12 cellular contexts compared by ENCODE assay signal in the genomic region with DNA sequence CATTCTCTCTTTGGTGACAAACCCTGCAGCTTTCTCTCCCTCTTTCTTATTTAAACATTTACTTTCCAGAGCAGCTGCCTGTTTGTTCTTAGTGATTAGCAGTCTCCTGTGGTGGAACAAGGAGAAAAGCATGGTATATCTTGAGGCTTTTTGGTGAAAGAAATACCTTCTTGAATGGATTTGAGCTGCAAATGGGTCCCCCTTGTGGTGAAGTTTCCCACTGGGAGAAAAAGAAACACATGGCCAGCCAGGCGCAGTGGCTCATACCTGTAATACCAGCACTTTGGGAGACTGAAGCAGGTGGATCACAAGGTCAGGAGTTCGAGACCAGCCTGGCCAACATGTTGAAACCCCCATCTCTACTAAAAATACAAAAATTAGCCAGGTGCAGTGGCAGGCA. TPM values are rescaled to one million over a fixed set of nuclear protein-coding genes. Genes with fewer than 3 reads are reported as not detected.
DNase-seq lines count a peak whose midpoint lies in the region; ATAC-seq and TF ChIP-seq lines count a peak whose summit lies in the region.
"Had no signal": no experiment of that assay in that cellular context is flagged by ENCODE, and none has a peak within 500 bp of the region (broad histone marks: within the 10 kb centered on the region; RNA-seq: fewer than 3 reads in every experiment).

No MANE protein-coding gene starts in this region.

- no peak for ATAC-seq in activated CD8-positive, alpha-beta T cell treated with anti-CD3 and anti-CD28 coated beads for 36 hours
- ATAC-seq in activated CD8-positive, alpha-beta T cell treated with anti-CD3 and anti-CD28 coated beads, Interleukin-2, amount 10 ng/mL, durations not matched to agents 7 days and 5 days = no peak
- no peak for ATAC-seq in upper lobe of right lung
- ATAC-seq in HG02973 (IDR thresholded peaks at IDR 0.05; ENCODE audit: unreplicated experiment) = no peak
- no peak for ATAC-seq in HG02852 (IDR thresholded peaks at IDR 0.05; ENCODE audit: unreplicated experiment)
- ATAC-seq in stimulated activated naive CD8-positive, alpha-beta T cell treated with anti-CD3 and anti-CD28 coated beads, Interleukin-15, amount 100 ng/mL, for 72 hours = no peak
- ATAC-seq: left ventricle myocardium superior had no signal

- H3K36me3 Mint-ChIP-seq in activated CD8-positive, alpha-beta T cell treated with anti-CD3 and anti-CD28 coated beads for 36 hours (ENCODE audit: low read depth) = no peaks in the 10 kb centered on the region
- no peaks in the 10 kb centered on the region for H3K36me3 Mint-ChIP-seq in activated CD8-positive, alpha-beta T cell treated with anti-CD3 and anti-CD28 coated beads, Interleukin-2, amount 10 ng/mL, durations not matched to agents 7 days and 5 days (ENCODE audit: low read depth)
- H3K36me3 Mint-ChIP-seq: CD8-positive, alpha-beta memory T cell had no signal

- TF ChIP-seq POLR2A in erythroblast (IDR thresholded peaks at IDR 0.05; ENCODE audit: low read length) = no peak

- H2AFZ ChIP-seq in OCI-LY7 (ENCODE audit: low read length) = no peak overlapping the region

- H3K4me1 ChIP-seq in OCI-LY7 (ENCODE audit: insufficient read depth, low read length, poor library complexity, severe bottlenecking) (no peaks in the 10 kb centered on the region), upper lobe of right lung (no peaks in the 10 kb centered on the region)

- H3K9me3 Mint-ChIP-seq in activated CD8-positive, alpha-beta T cell treated with anti-CD3 and anti-CD28 coated beads for 36 hours = no peaks in the 10 kb centered on the region
- H3K9me3 Mint-ChIP-seq in activated CD8-positive, alpha-beta T cell treated with anti-CD3 and anti-CD28 coated beads, Interleukin-2, amount 10 ng/mL, durations not matched to agents 7 days and 5 days (ENCODE audit: insufficient read depth) = no peaks in the 10 kb centered on the region
- H3K9me3 Mint-ChIP-seq in stimulated activated naive CD8-positive, alpha-beta T cell treated with anti-CD3 and anti-CD28 coated beads, Interleukin-15, amount 100 ng/mL, for 72 hours = no peaks in the 10 kb centered on the region
- H3K9me3 Mint-ChIP-seq: CD8-positive, alpha-beta memory T cell had no signal

- peak; percentile 2 for DNase-seq in activated CD8-positive, alpha-beta T cell treated with anti-CD3 and anti-CD28 coated beads for 36 hours
- no peak for DNase-seq in activated CD8-positive, alpha-beta T cell treated with anti-CD3 and anti-CD28 coated beads, Interleukin-2, amount 10 ng/mL, durations not matched to agents 7 days and 5 days
- DNase-seq in OCI-LY7 (ENCODE audit: low spot score) (peak; percentile 14), erythroblast (lab: John Stamatoyannopoulos, UW) (peak; percentile 37 to 45), upper lobe of right lung (no peak)
- no peak for DNase-seq in stimulated activated naive CD8-positive, alpha-beta T cell treated with anti-CD3 and anti-CD28 coated beads, Interleukin-15, amount 100 ng/mL, for 72 hours
- DNase-seq: anterior cingulate cortex; CD8-positive, alpha-beta memory T cell; left ventricle myocardium superior; T-helper 2 cell had no signal

- no peak for TF ChIP-seq CTCF in activated CD8-positive, alpha-beta T cell treated with anti-CD3 and anti-CD28 coated beads for 36 hours (IDR thresholded peaks at IDR 0.05)
- TF ChIP-seq CTCF in OCI-LY7 (conservative IDR thresholded peaks at IDR 0.05; ENCODE audit: low read length) (peak; percentile 62), upper lobe of right lung (IDR thresholded peaks at IDR 0.05) (peak; percentile 37)

- H3K79me2 ChIP-seq in OCI-LY7 (ENCODE audit: insufficient read depth, low read depth, low read length) = no peaks in the 10 kb centered on the region

- H3K36me3 ChIP-seq in OCI-LY7 (ENCODE audit: insufficient read depth, low read length) (no peaks in the 10 kb centered on the region), upper lobe of right lung (no peaks in the 10 kb centered on the region)

- POLR2A ChIA-PET in activated CD8-positive, alpha-beta T cell treated with anti-CD3 and anti-CD28 coated beads for 36 hours (lab: Charles Lee) = no interaction called here
- POLR2A ChIA-PET in activated CD8-positive, alpha-beta T cell treated with anti-CD3 and anti-CD28 coated beads, Interleukin-2, amount 10 ng/mL, durations not matched to agents 7 days and 5 days (lab: Charles Lee) = no interaction called here
- POLR2A ChIA-PET in OCI-LY7 (lab: Charles Lee) = no interaction called here

- H3K27ac Mint-ChIP-seq in activated CD8-positive, alpha-beta T cell treated with anti-CD3 and anti-CD28 coated beads for 36 hours = no peak overlapping the region
- H3K27ac Mint-ChIP-seq in activated CD8-positive, alpha-beta T cell treated with anti-CD3 and anti-CD28 coated beads, Interleukin-2, amount 10 ng/mL, durations not matched to agents 7 days and 5 days = no peak overlapping the region
- H3K27ac Mint-ChIP-seq in stimulated activated naive CD8-positive, alpha-beta T cell treated with anti-CD3 and anti-CD28 coated beads, Interleukin-15, amount 100 ng/mL, for 72 hours = no peak overlapping the region
- H3K27ac Mint-ChIP-seq: CD8-positive, alpha-beta memory T cell had no signal

- H3K9me3 ChIP-seq in OCI-LY7 (ENCODE audit: low read length) (no peaks in the 10 kb centered on the region), upper lobe of right lung (no peaks in the 10 kb centered on the region)

- H3K4me3 Mint-ChIP-seq in activated CD8-positive, alpha-beta T cell treated with anti-CD3 and anti-CD28 coated beads for 36 hours = no peak overlapping the region
- no peak overlapping the region for H3K4me3 Mint-ChIP-seq in activated CD8-positive, alpha-beta T cell treated with anti-CD3 and anti-CD28 coated beads, Interleukin-2, amount 10 ng/mL, durations not matched to agents 7 days and 5 days
- no peak overlapping the region for H3K4me3 Mint-ChIP-seq in stimulated activated naive CD8-positive, alpha-beta T cell treated with anti-CD3 and anti-CD28 coated beads, Interleukin-15, amount 100 ng/mL, for 72 hours
- H3K4me3 Mint-ChIP-seq: CD8-positive, alpha-beta memory T cell had no signal

- no peaks in the 10 kb centered on the region for H3K27me3 ChIP-seq in upper lobe of right lung

- CTCF ChIA-PET in activated CD8-positive, alpha-beta T cell treated with anti-CD3 and anti-CD28 coated beads for 36 hours (lab: Charles Lee) = interaction anchor here (1.0 to 1.5 kb wide), 2 partner anchors 13 to 74 kb away, joined by 3 to 5 read pairs; no protein-coding TSS in a partner anchor
- CTCF ChIA-PET in activated CD8-positive, alpha-beta T cell treated with anti-CD3 and anti-CD28 coated beads, Interleukin-2, amount 10 ng/mL, durations not matched to agents 7 days and 5 days (lab: Charles Lee) = interaction anchor here (0.8 kb wide), 1 partner anchor 19 kb away, joined by 3 read pairs; no protein-coding TSS in a partner anchor
- CTCF ChIA-PET in OCI-LY7 (lab: Charles Lee; ENCODE audit: unreplicated experiment) = no interaction called here

- intact Hi-C loops in activated CD8-positive, alpha-beta T cell treated with anti-CD3 and anti-CD28 coated beads for 36 hours (cut with micrococcal nuclease) = no loop called here
- intact Hi-C loops in OCI-LY7 (cut with micrococcal nuclease; ENCODE audit: unreplicated experiment) = no loop called here
- intact Hi-C loops in upper lobe of right lung (cut with DNase I) = no loop called here

- no peak overlapping the region for H3K4me2 ChIP-seq in OCI-LY7 (ENCODE audit: low read length)

- no peaks in the 10 kb centered on the region for H3K4me1 Mint-ChIP-seq in activated CD8-positive, alpha-beta T cell treated with anti-CD3 and anti-CD28 coated beads for 36 hours (ENCODE audit: low read depth)
- H3K4me1 Mint-ChIP-seq in activated CD8-positive, alpha-beta T cell treated with anti-CD3 and anti-CD28 coated beads, Interleukin-2, amount 10 ng/mL, durations not matched to agents 7 days and 5 days (ENCODE audit: low read depth) = no peaks in the 10 kb centered on the region
- H3K4me1 Mint-ChIP-seq in stimulated activated naive CD8-positive, alpha-beta T cell treated with anti-CD3 and anti-CD28 coated beads, Interleukin-15, amount 100 ng/mL, for 72 hours = no peaks in the 10 kb centered on the region
- H3K4me1 Mint-ChIP-seq: CD8-positive, alpha-beta memory T cell had no signal

- H4K20me1 ChIP-seq in OCI-LY7 (ENCODE audit: insufficient read depth, low read length) = no peaks in the 10 kb centered on the region

- H3K27ac ChIP-seq in OCI-LY7 (ENCODE audit: low read depth, low read length, poor library complexity, severe bottlenecking) (no peak overlapping the region), upper lobe of right lung (no peak overlapping the region)

- no peaks in the 10 kb centered on the region for H3K9me2 ChIP-seq in OCI-LY7 (ENCODE audit: insufficient read depth, low read length)

- no TSS peak for BruUV-seq in OCI-LY7 (replicated peaks; lab: Mats Ljungman, UMichigan)

- H3K4me3 ChIP-seq in OCI-LY7 (ENCODE audit: low read depth, low read length, poor library complexity, severe bottlenecking) (no peak overlapping the region), upper lobe of right lung (no peak overlapping the region)

- peaks cover 1% of the 10 kb centered on the region for H3K27me3 Mint-ChIP-seq in activated CD8-positive, alpha-beta T cell treated with anti-CD3 and anti-CD28 coated beads for 36 hours
- H3K27me3 Mint-ChIP-seq in activated CD8-positive, alpha-beta T cell treated with anti-CD3 and anti-CD28 coated beads, Interleukin-2, amount 10 ng/mL, durations not matched to agents 7 days and 5 days (ENCODE audit: low read depth) = peaks cover 2% of the 10 kb centered on the region
- H3K27me3 Mint-ChIP-seq in stimulated activated naive CD8-positive, alpha-beta T cell treated with anti-CD3 and anti-CD28 coated beads, Interleukin-15, amount 100 ng/mL, for 72 hours = no peaks in the 10 kb centered on the region

RNA-seq across cellular contexts. Expression of a gene that starts 48.3 kb away (rescaled TPM):
- total RNA-seq in activated CD8-positive, alpha-beta T cell treated with anti-CD3 and anti-CD28 coated beads for 36 hours = not detected
- total RNA-seq in activated CD8-positive, alpha-beta T cell treated with anti-CD3 and anti-CD28 coated beads, Interleukin-2, amount 10 ng/mL, durations not matched to agents 7 days and 5 days = not detected
- 4.1 and 4.3 TPM in 2 replicates for total RNA-seq in OCI-LY7 (2014; rRNA removed; shearing (Covaris generic))
- 10.5 and 13.7 TPM in 2 replicates for total RNA-seq in OCI-LY7 (2022)
- 11.5 TPM for total RNA-seq in upper lobe of right lung
- total RNA-seq: CD8-positive, alpha-beta memory T cell had no signal

Comparison
In these comparisons a context has a peak if more than half of its experiments do, and no peak if none do; other contexts are left out.
1. DNase-seq: peak in activated CD8-positive, alpha-beta T cell treated with anti-CD3 and anti-CD28 coated beads for 36 hours (single experiment), OCI-LY7 (single experiment) and erythroblast (2 of 2); none in activated CD8-positive, alpha-beta T cell treated with anti-CD3 and anti-CD28 coated beads, Interleukin-2, amount 10 ng/mL, durations not matched to agents 7 days and 5 days (single experiment), upper lobe of right lung (single experiment) and stimulated activated naive CD8-positive, alpha-beta T cell treated with anti-CD3 and anti-CD28 coated beads, Interleukin-15, amount 100 ng/mL, for 72 hours (0 of 2).
2. RNA of a gene that starts 48.3 kb away (total RNA-seq): 4.1 to 13.7 TPM in OCI-LY7 and 11.5 TPM in upper lobe of right lung (single experiment); not detected in activated CD8-positive, alpha-beta T cell treated with anti-CD3 and anti-CD28 coated beads for 36 hours and not detected in activated CD8-positive, alpha-beta T cell treated with anti-CD3 and anti-CD28 coated beads, Interleukin-2, amount 10 ng/mL, durations not matched to agents 7 days and 5 days; every median in the first group is over 4 times any median in the second.